Comparison of ENCODE assay signal across 20 cellular contexts in genomic region chr21:42174173-42174572, GRCh38. TPM values are rescaled to one million over a fixed set of nuclear protein-coding genes. Genes with fewer than 3 reads are reported as not detected.
DNase-seq lines count a peak whose midpoint lies in the region; ATAC-seq and TF ChIP-seq lines count a peak whose summit lies in the region.
"Had no signal": no experiment of that assay in that cellular context is flagged by ENCODE, and none has a peak within 500 bp of the region (broad histone marks: within the 10 kb centered on the region; RNA-seq: fewer than 3 reads in every experiment).

No MANE protein-coding gene starts in this region.

- H3K4me3 Mint-ChIP-seq in neural progenitor cell = no peak overlapping the region
- H3K4me3 Mint-ChIP-seq: CD14-positive monocyte; effector memory CD8-positive, alpha-beta T cell had no signal

- H3K27me3 ChIP-seq in OCI-LY3 (ENCODE audit: low read depth, low read length) (peaks cover 3% of the 10 kb centered on the region; the same call in 1 of the 2 replicates), neural progenitor cell (no peaks in the 10 kb centered on the region)
- H3K27me3 ChIP-seq: hepatocyte, tibial nerve had no signal

- H2AFZ ChIP-seq in OCI-LY3 (ENCODE audit: low read depth, low read length) = no peak overlapping the region
- H2AFZ ChIP-seq in neural progenitor cell (replicated peaks) = no peak overlapping the region
- H2AFZ ChIP-seq: hepatocyte, parathyroid adenoma had no signal

- no peak for ATAC-seq in GM21825 (IDR thresholded peaks at IDR 0.05; ENCODE audit: unreplicated experiment)
- ATAC-seq: effector memory CD8-positive, alpha-beta T cell; left cardiac atrium had no signal

- peaks cover under 1% of the 10 kb centered on the region for H3K4me1 Mint-ChIP-seq in neural progenitor cell

- H4K20me1 ChIP-seq in OCI-LY3 (ENCODE audit: insufficient read depth, low read length) (no peaks in the 10 kb centered on the region), neural progenitor cell (ENCODE audit: low read depth) (no peaks in the 10 kb centered on the region)

- H3K36me3 ChIP-seq in OCI-LY3 (replicated peaks; ENCODE audit: low read depth, low read length) (no peaks in the 10 kb centered on the region), neural progenitor cell (no peaks in the 10 kb centered on the region)
- H3K36me3 ChIP-seq: tibial nerve had no signal

- TF ChIP-seq CTCF in OCI-LY3 (IDR thresholded peaks at IDR 0.05; ENCODE audit: low read depth, low read length) (no peak), neural progenitor cell (IDR thresholded peaks at IDR 0.05) (no peak)

- H3K27ac ChIP-seq in OCI-LY3 (ENCODE audit: low read length) (no peak overlapping the region), neural progenitor cell (no peak overlapping the region)
- H3K27ac ChIP-seq: hepatocyte, parathyroid adenoma, tibial nerve had no signal

- no peaks in the 10 kb centered on the region for H3K27me3 Mint-ChIP-seq in neural progenitor cell (ENCODE audit: insufficient read depth, low read depth)
- H3K27me3 Mint-ChIP-seq: effector memory CD8-positive, alpha-beta T cell had no signal

- H3K27ac Mint-ChIP-seq in neural progenitor cell = peak overlapping the region; percentile 67
- H3K27ac Mint-ChIP-seq: CD14-positive monocyte; effector memory CD8-positive, alpha-beta T cell had no signal

- peak overlapping the region; percentile 35 for H3K4me2 ChIP-seq in OCI-LY3 (ENCODE audit: low read length)
- no peak overlapping the region for H3K4me2 ChIP-seq in neural progenitor cell
- H3K4me2 ChIP-seq: hepatocyte had no signal

- peak; percentile 13 for DNase-seq in DMS53 (lab: John Stamatoyannopoulos, UW)
- no peak for DNase-seq in DMS53 treated with DMSO at 0.1 percent for 48 hours (lab: John Stamatoyannopoulos, UW; ENCODE audit: unreplicated experiment)
- DNase-seq in HT1080 (ENCODE audit: low read depth) = peak; percentile 28
- DNase-seq in neural progenitor cell (ENCODE audit: low spot score) = no peak
- DNase-seq in kidney glomerular epithelial cell (lab: John Stamatoyannopoulos, UW) = no peak
- DNase-seq in activated naive CD4-positive, alpha-beta T cell treated with anti-CD3 and anti-CD28 coated beads, Interleukin-2, amount 50 U/mL, for 16 hours = no peak
- DNase-seq: 8988T; activated gamma-delta T cell; DMS79 treated with DMSO at 0.1 percent for 48 hours; effector memory CD8-positive, alpha-beta T cell; left cardiac atrium; NCI-H2227 treated with DMSO at 0.1 percent for 48 hours; small intestine; SW 1271 had no signal

- H3K4me1 ChIP-seq in OCI-LY3 (ENCODE audit: low read length) (no peaks in the 10 kb centered on the region), neural progenitor cell (peaks cover 6% of the 10 kb centered on the region)
- H3K4me1 ChIP-seq: parathyroid adenoma had no signal

- H3K9ac ChIP-seq in OCI-LY3 (ENCODE audit: low read length) (no peak overlapping the region), neural progenitor cell (no peak overlapping the region)
- H3K9ac ChIP-seq: parathyroid adenoma had no signal

- H3F3A ChIP-seq in neural progenitor cell (ENCODE audit: low read depth) = peaks cover 3% of the 10 kb centered on the region

- no peaks in the 10 kb centered on the region for H3K36me3 Mint-ChIP-seq in neural progenitor cell
- H3K36me3 Mint-ChIP-seq: CD14-positive monocyte had no signal

- H3K9me3 ChIP-seq in OCI-LY3 (ENCODE audit: insufficient read depth, low read length) (no peaks in the 10 kb centered on the region), neural progenitor cell (ENCODE audit: low read depth) (no peaks in the 10 kb centered on the region)
- H3K9me3 ChIP-seq: tibial nerve had no signal

- no peaks in the 10 kb centered on the region for H3K9me3 Mint-ChIP-seq in neural progenitor cell
- H3K9me3 Mint-ChIP-seq: effector memory CD8-positive, alpha-beta T cell had no signal

- H3K79me2 ChIP-seq in OCI-LY3 (ENCODE audit: low read length) = no peaks in the 10 kb centered on the region
- no peaks in the 10 kb centered on the region for H3K79me2 ChIP-seq in neural progenitor cell (ENCODE audit: low read depth)
- H3K79me2 ChIP-seq: hepatocyte, parathyroid adenoma had no signal

- H3K4me3 ChIP-seq in OCI-LY3 (ENCODE audit: low read length) (peak overlapping the region; percentile 70), neural progenitor cell (no peak overlapping the region)
- H3K4me3 ChIP-seq: hepatocyte, tibial nerve had no signal

RNA-seq across cellular contexts. Expression of gene ABCG1, which starts 44.8 kb away (rescaled TPM):
- total RNA-seq in HT1080 (2014; rRNA removed; shearing (Covaris generic)) = not detected in 2 replicates
- 0.12 and 0.16 TPM in 2 replicates for polyA plus RNA-seq in HT1080 (2015; cell fraction: cytosol; rRNA removed)
- 0.12 and 0.33 TPM in 2 replicates for polyA plus RNA-seq in HT1080 (2015; cell fraction: nucleus; rRNA removed)
- 1.9 and 2.0 TPM in 2 replicates for total RNA-seq in neural progenitor cell (ENCODE audit: low replicate concordance)

Comparison
In these comparisons a context has a peak if more than half of its experiments do, and no peak if none do; other contexts are left out.
1. DNase-seq: peak in DMS53 (single experiment) and HT1080 (single experiment); none in DMS53 treated with DMSO at 0.1 percent for 48 hours (single experiment), neural progenitor cell (single experiment), kidney glomerular epithelial cell (single experiment) and activated naive CD4-positive, alpha-beta T cell treated with anti-CD3 and anti-CD28 coated beads, Interleukin-2, amount 50 U/mL, for 16 hours (single experiment).